In the genomic region with DNA sequence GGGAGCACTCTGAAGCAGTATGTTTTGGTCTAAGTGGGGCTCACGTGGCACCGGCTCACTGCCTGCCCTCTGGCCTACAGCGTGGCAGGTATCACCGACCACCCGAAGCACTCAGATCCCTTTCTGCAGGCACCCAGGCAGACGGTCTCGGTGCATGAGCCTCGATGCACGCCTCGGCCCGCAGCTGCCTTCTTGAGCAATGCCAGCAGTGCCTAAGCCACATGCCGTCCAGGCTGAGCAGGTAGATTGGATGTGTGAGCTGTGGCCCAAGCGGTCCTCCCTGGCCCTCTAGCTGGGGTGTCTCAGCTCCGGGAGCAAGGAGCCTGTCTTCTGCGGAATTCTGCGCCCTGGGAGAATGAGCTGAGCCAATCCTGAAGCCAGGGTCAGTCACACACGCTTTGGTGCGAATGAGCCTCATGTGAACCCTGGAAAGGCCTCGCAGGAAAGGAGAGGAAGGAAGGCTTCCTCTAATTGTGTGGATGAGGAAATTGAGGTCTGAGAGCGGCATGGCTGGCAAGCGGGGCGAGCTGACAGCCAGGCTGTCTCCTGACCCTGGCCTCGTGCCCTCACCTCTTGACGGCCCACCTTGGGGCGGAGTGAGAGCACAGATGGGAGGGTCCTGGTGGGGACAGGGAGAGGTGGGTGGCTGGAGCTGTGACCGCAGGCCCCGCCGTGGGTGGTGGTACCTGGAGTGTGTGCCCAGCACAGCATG, we compare ENCODE assay signal across 11 cellular contexts. TPM values are rescaled to one million over a fixed set of nuclear protein-coding genes. Genes with fewer than 3 reads are reported as not detected.
DNase-seq lines count a peak whose midpoint lies in the region; ATAC-seq and TF ChIP-seq lines count a peak whose summit lies in the region.
"Had no signal": no experiment of that assay in that cellular context is flagged by ENCODE, and none has a peak within 500 bp of the region (broad histone marks: within the 10 kb centered on the region; RNA-seq: fewer than 3 reads in every experiment).

No MANE protein-coding gene starts in this region.

- no peaks in the 10 kb centered on the region for H3K36me3 ChIP-seq in breast epithelium
- H3K36me3 ChIP-seq in mammary epithelial cell (ENCODE audit: insufficient read depth, low read length), result no peaks in the 10 kb centered on the region
- no peaks in the 10 kb centered on the region for H3K36me3 ChIP-seq in aorta (ENCODE audit: control insufficient read depth in 1 of 2, insufficient read depth in 2 of 2, low read length in 1 of 2)
- no peaks in the 10 kb centered on the region for H3K36me3 ChIP-seq in PC-3 (ENCODE audit: low read depth, low read length)

- no peak overlapping the region for H3K4me3 Mint-ChIP-seq in osteocyte (ENCODE audit: unreplicated experiment)
- H3K4me3 Mint-ChIP-seq in stimulated activated memory B cell treated with anti-CD40 and anti-IgM and Interleukin-4, amounts not matched to agents 10 μg/mL and 1 μg/mL and 100 μg/mL, for 72 hours, result no peak overlapping the region

- H3K27me3 ChIP-seq in breast epithelium, result no peaks in the 10 kb centered on the region
- no peaks in the 10 kb centered on the region for H3K27me3 ChIP-seq in mammary epithelial cell (ENCODE audit: insufficient read depth, low read length)
- no peaks in the 10 kb centered on the region for H3K27me3 ChIP-seq in aorta (ENCODE audit: control insufficient read depth in 1 of 2, insufficient read depth in 2 of 2, low read length in 1 of 2)
- no peaks in the 10 kb centered on the region for H3K27me3 ChIP-seq in PC-3 (ENCODE audit: low read length)

- H3K27me3 Mint-ChIP-seq in osteocyte (ENCODE audit: unreplicated experiment), result no peaks in the 10 kb centered on the region
- H3K27me3 Mint-ChIP-seq in stimulated activated memory B cell treated with anti-CD40 and anti-IgM and Interleukin-4, amounts not matched to agents 10 μg/mL and 1 μg/mL and 100 μg/mL, for 72 hours, result no peaks in the 10 kb centered on the region

- ATAC-seq in aorta (ENCODE audit: low FRiP score) (peak; percentile 22), GM19452 (IDR thresholded peaks at IDR 0.05; ENCODE audit: unreplicated experiment) (no peak), PC-3 (no peak)
- no peak for ATAC-seq in stimulated activated memory B cell treated with anti-CD40 and anti-IgM and Interleukin-4, amounts not matched to agents 10 μg/mL and 1 μg/mL and 100 μg/mL, for 72 hours
- ATAC-seq: A549 had no signal

- in situ Hi-C loops in mammary epithelial cell (cut with MboI; ENCODE audit: low sequenced_read_pairs in 2 of 2), result no loop called here

- no peak for DNase-seq in breast epithelium (ENCODE audit: low spot score in 2 of 2)
- DNase-seq in mammary epithelial cell, result no peak
- DNase-seq in glomerular endothelial cell (ENCODE audit: extremely low read depth, low read depth, low spot score), result peak; percentile 52
- no peak for DNase-seq in osteocyte (ENCODE audit: extremely low spot score, unreplicated experiment)
- peak in 1 of 2 donors; percentile 76 for DNase-seq in aorta
- no peak for DNase-seq in PC-3
- DNase-seq: Karpas-422, NCI-H446 had no signal

- peak overlapping the region in 1 of 3 donors; percentile 31 for H3K4me3 ChIP-seq in breast epithelium
- no peak overlapping the region for H3K4me3 ChIP-seq in mammary epithelial cell (replicated peaks in 1 of 3; ENCODE audit: insufficient read depth in 1 of 3, low read depth in 2 of 3, low read length in 3 of 3)
- H3K4me3 ChIP-seq in aorta (ENCODE audit: low read length in 2 of 2), result no peak overlapping the region
- H3K4me3 ChIP-seq in PC-3 (ENCODE audit: low read length), result no peak overlapping the region
- H3K4me3 ChIP-seq: A549 had no signal

- no peak overlapping the region for H2AFZ ChIP-seq in mammary epithelial cell (ENCODE audit: low read depth, low read length)
- no peak overlapping the region for H2AFZ ChIP-seq in PC-3 (ENCODE audit: low read length)

- intact Hi-C loops in breast epithelium (cut with DNase I; ENCODE audit: low total_unique reads) (no loop called here), mammary epithelial cell (cut with micrococcal nuclease) (no loop called here), aorta (cut with DNase I) (no loop called here), PC-3 (cut with micrococcal nuclease) (no loop called here)

- no peaks in the 10 kb centered on the region for H3K9me2 ChIP-seq in PC-3 (replicated peaks; ENCODE audit: low read length)

- POLR2A ChIA-PET in PC-3 (lab: Charles Lee; ENCODE audit: unreplicated experiment), result no interaction called here

- H3F3A ChIP-seq in PC-3 (ENCODE audit: low read length, unreplicated experiment), result no peaks in the 10 kb centered on the region

- peaks cover 100% of the 10 kb centered on the region for H3K79me2 ChIP-seq in mammary epithelial cell (ENCODE audit: insufficient read depth, low read length)
- peaks cover 51% of the 10 kb centered on the region for H3K79me2 ChIP-seq in PC-3 (ENCODE audit: low read length)

- H3K4me1 Mint-ChIP-seq in osteocyte (ENCODE audit: unreplicated experiment), result peaks cover 45% of the 10 kb centered on the region
- peaks cover 31% of the 10 kb centered on the region for H3K4me1 Mint-ChIP-seq in stimulated activated memory B cell treated with anti-CD40 and anti-IgM and Interleukin-4, amounts not matched to agents 10 μg/mL and 1 μg/mL and 100 μg/mL, for 72 hours

- BruUV-seq in mammary epithelial cell (replicated peaks; lab: Mats Ljungman, UMichigan) (no TSS peak), PC-3 (replicated peaks; lab: Mats Ljungman, UMichigan) (no TSS peak)

- CTCF ChIA-PET in mammary epithelial cell (lab: Charles Lee; ENCODE audit: low non-redundant PET) (no interaction called here), PC-3 (lab: Charles Lee) (no interaction called here)

- H3K27ac ChIP-seq in breast epithelium (peak overlapping the region; percentile 36 to 78), mammary epithelial cell (ENCODE audit: insufficient read depth, low read depth, low read length) (no peak overlapping the region), aorta (ENCODE audit: low read depth in 1 of 2, low read length in 2 of 2) (no peak overlapping the region), PC-3 (ENCODE audit: low read length) (no peak overlapping the region)

- H4K20me1 ChIP-seq in mammary epithelial cell (ENCODE audit: insufficient read depth, low read length) (peaks cover 17% of the 10 kb centered on the region), PC-3 (ENCODE audit: low read length) (no peaks in the 10 kb centered on the region)

- no peak for TF ChIP-seq POLR2A in breast epithelium (IDR thresholded peaks at IDR 0.05)

- H3K4me2 ChIP-seq in mammary epithelial cell (ENCODE audit: insufficient read depth, low read depth, low read length), result no peak overlapping the region
- no peak overlapping the region for H3K4me2 ChIP-seq in PC-3 (ENCODE audit: low read length)
- H3K4me2 ChIP-seq: A549 had no signal

- H3K4me1 ChIP-seq in breast epithelium (peaks cover 19 to 54% of the 10 kb centered on the region in 2 donors), mammary epithelial cell (ENCODE audit: insufficient read depth, low read length) (peaks cover 15% of the 10 kb centered on the region), aorta (ENCODE audit: control insufficient read depth in 1 of 2, insufficient read depth in 2 of 2, low read length in 2 of 2) (no peaks in the 10 kb centered on the region), PC-3 (ENCODE audit: insufficient read depth, low read length) (no peaks in the 10 kb centered on the region)

- WGBS in mammary epithelial cell (ENCODE audit: low coverage, missing lambda C conversion rate), result 95% methylated on average over 24 of the region's 28 CpGs
- WGBS in aorta, 2 donors, result 86 to 88% methylated on average over 26 to 28 of the region's 28 CpGs

- dilution Hi-C loops in mammary epithelial cell (cut with HindIII; ENCODE audit: low sequenced_read_pairs), result no loop called here

- H3K9me3 ChIP-seq in breast epithelium, result no peaks in the 10 kb centered on the region
- H3K9me3 ChIP-seq in mammary epithelial cell (replicated peaks; ENCODE audit: insufficient read depth, low read length), result no peaks in the 10 kb centered on the region
- no peaks in the 10 kb centered on the region for H3K9me3 ChIP-seq in aorta (ENCODE audit: control insufficient read depth, low read length)
- no peaks in the 10 kb centered on the region for H3K9me3 ChIP-seq in PC-3 (ENCODE audit: low read length)
- H3K9me3 ChIP-seq: A549 had no signal

- H3K9ac ChIP-seq in mammary epithelial cell (ENCODE audit: insufficient read depth, low read length) (no peak overlapping the region), PC-3 (ENCODE audit: low read length) (no peak overlapping the region)

- H3K27ac Mint-ChIP-seq in osteocyte (ENCODE audit: unreplicated experiment), result peak overlapping the region; percentile 1
- H3K27ac Mint-ChIP-seq in stimulated activated memory B cell treated with anti-CD40 and anti-IgM and Interleukin-4, amounts not matched to agents 10 μg/mL and 1 μg/mL and 100 μg/mL, for 72 hours, result no peak overlapping the region

- H3K9me3 Mint-ChIP-seq in osteocyte (ENCODE audit: unreplicated experiment), result no peaks in the 10 kb centered on the region
- H3K9me3 Mint-ChIP-seq in stimulated activated memory B cell treated with anti-CD40 and anti-IgM and Interleukin-4, amounts not matched to agents 10 μg/mL and 1 μg/mL and 100 μg/mL, for 72 hours, result no peaks in the 10 kb centered on the region

- H3K36me3 Mint-ChIP-seq in osteocyte (ENCODE audit: unreplicated experiment), result no peaks in the 10 kb centered on the region
- H3K36me3 Mint-ChIP-seq in stimulated activated memory B cell treated with anti-CD40 and anti-IgM and Interleukin-4, amounts not matched to agents 10 μg/mL and 1 μg/mL and 100 μg/mL, for 72 hours, result no peaks in the 10 kb centered on the region

- TF ChIP-seq CTCF in breast epithelium (IDR thresholded peaks at IDR 0.05), result no peak
- TF ChIP-seq CTCF in mammary epithelial cell (conservative IDR thresholded peaks at IDR 0.05 in 1 of 2, IDR thresholded peaks at IDR 0.05 in 1 of 2; ENCODE audit: extremely low read depth in 1 of 2, insufficient read depth in 1 of 2, low read depth in 1 of 2, low read length in 2 of 2), result no peak
- TF ChIP-seq CTCF in osteocyte (IDR thresholded peaks at IDR 0.05), result no peak
- no peak for TF ChIP-seq CTCF in PC-3 (conservative IDR thresholded peaks at IDR 0.05; ENCODE audit: low read depth, low read length)

RNA-seq across cellular contexts. Expression of a gene that starts 14.4 kb away (rescaled TPM):
- total RNA-seq in breast epithelium (10 to 100 TPM; 31.0 to 63.0 (median 31.5) TPM), mammary epithelial cell (10 to 100 TPM; 31.0 to 39.2 TPM), glomerular endothelial cell (19.2 and 29.2 TPM in 2 replicates), osteocyte (76.4 and 82.2 TPM in 2 replicates), aorta (10 to 100 TPM; 47.5 to 67.8 TPM), PC-3 (2014; rRNA removed) (17.5 and 23.3 TPM in 2 replicates)
- polyA plus RNA-seq in mammary epithelial cell (25.2 TPM), aorta (10 to 100 TPM; 17.7 to 18.0 TPM)
- 28.5 TPM for polyA minus RNA-seq in mammary epithelial cell

Comparison
In these comparisons a context has a peak if more than half of its experiments do, and no peak if none do; other contexts are left out.
1. H3K27ac ChIP-seq: peak in breast epithelium (2 of 2); none in mammary epithelial cell (single experiment), aorta (0 of 2) and PC-3 (single experiment).